8 cellular contexts compared by ENCODE assay signal in genomic region chr12:54935235-54935951, GRCh38.
DNase-seq lines count a peak whose midpoint lies in the region; ATAC-seq, FAIRE-seq and TF ChIP-seq lines count a peak whose summit lies in the region.

No MANE protein-coding gene starts in this region.

- no peaks in the 10 kb centered on the region for H3K27me3 Mint-ChIP-seq in stimulated activated naive CD8-positive, alpha-beta T cell treated with anti-CD3 and anti-CD28 coated beads, Interleukin-15, Interleukin-2, amounts not matched to agents 100 ng/mL and 50 ng/mL, for 24 hours

- no peak overlapping the region for H3K4me3 ChIP-seq in NB4 (ENCODE audit: low read depth, low read length)

- TF ChIP-seq CTCF in NB4 (IDR thresholded peaks at IDR 0.05; ENCODE audit: low read depth, low read length), result no peak

- ATAC-seq in HG02678 (IDR thresholded peaks at IDR 0.05; ENCODE audit: unreplicated experiment), result peak; percentile 96

- DNase-seq in GM18507 (ENCODE audit: extremely low spot score, insufficient read length, low read depth), result peak; percentile 29
- peak; percentile 77 for DNase-seq in NB4 (ENCODE audit: low read depth)
- DNase-seq in activated gamma-delta T cell treated with anti-CD3 and anti-CD28 coated beads, Interleukin-2, amount 50 U/mL, for 16 hours (ENCODE audit: low read depth), result peak; percentile 35
- DNase-seq in islet precursor cell, result peak; percentile 61
- DNase-seq in GDM1 (lab: John Stamatoyannopoulos, UW), result no peak
- DNase-seq in SKM-1 (lab: John Stamatoyannopoulos, UW; ENCODE audit: unreplicated experiment), result no peak

- H3K27ac Mint-ChIP-seq in stimulated activated naive CD8-positive, alpha-beta T cell treated with anti-CD3 and anti-CD28 coated beads, Interleukin-15, Interleukin-2, amounts not matched to agents 100 ng/mL and 50 ng/mL, for 24 hours, result peak overlapping the region; percentile 99

- no peak for TF ChIP-seq POLR2A in NB4 (IDR thresholded peaks at IDR 0.05; ENCODE audit: extremely low read depth, insufficient read length)

- peak overlapping the region; percentile 62 for H3K4me3 Mint-ChIP-seq in stimulated activated naive CD8-positive, alpha-beta T cell treated with anti-CD3 and anti-CD28 coated beads, Interleukin-15, Interleukin-2, amounts not matched to agents 100 ng/mL and 50 ng/mL, for 24 hours

- H3K9me3 Mint-ChIP-seq in stimulated activated naive CD8-positive, alpha-beta T cell treated with anti-CD3 and anti-CD28 coated beads, Interleukin-15, Interleukin-2, amounts not matched to agents 100 ng/mL and 50 ng/mL, for 24 hours, result peaks cover 22% of the 10 kb centered on the region

- peak; percentile 81 for FAIRE-seq in GM18507 (lab: Jason Lieb, UNC)

- peaks cover 57% of the 10 kb centered on the region for H3K36me3 Mint-ChIP-seq in stimulated activated naive CD8-positive, alpha-beta T cell treated with anti-CD3 and anti-CD28 coated beads, Interleukin-15, Interleukin-2, amounts not matched to agents 100 ng/mL and 50 ng/mL, for 24 hours (ENCODE audit: low read depth)

- peaks cover 71% of the 10 kb centered on the region for H3K4me1 Mint-ChIP-seq in stimulated activated naive CD8-positive, alpha-beta T cell treated with anti-CD3 and anti-CD28 coated beads, Interleukin-15, Interleukin-2, amounts not matched to agents 100 ng/mL and 50 ng/mL, for 24 hours (ENCODE audit: low read depth)

Comparison
In these comparisons a context has a peak if more than half of its experiments do, and no peak if none do; other contexts are left out.
1. DNase-seq: peak in GM18507 (single experiment), NB4 (single experiment), activated gamma-delta T cell treated with anti-CD3 and anti-CD28 coated beads, Interleukin-2, amount 50 U/mL, for 16 hours (single experiment) and islet precursor cell (single experiment); none in GDM1 (single experiment) and SKM-1 (single experiment).